ENCODE assay signal across 8 cellular contexts in genomic region chr20:11917663-11918062, GRCh38. TPM values are rescaled to one million over a fixed set of nuclear protein-coding genes. Genes with fewer than 3 reads are reported as not detected.
DNase-seq lines count a peak whose midpoint lies in the region; ATAC-seq and TF ChIP-seq lines count a peak whose summit lies in the region.

BTBD3 (plus strand) TSS chr20:11917893; CDS start chr20:11918276, 383 bp downstream.

- H3K27me3 Mint-ChIP-seq in activated CD8-positive, alpha-beta T cell treated with anti-CD3 and anti-CD28 coated beads for 36 hours: no peaks in the 10 kb centered on the region

- H3K27ac Mint-ChIP-seq in activated CD8-positive, alpha-beta T cell treated with anti-CD3 and anti-CD28 coated beads for 36 hours: no peak within 1 kb of the TSS

- H3K27ac ChIP-seq in duodenal mucosa (ENCODE audit: low read depth, low read length): no peak within 1 kb of the TSS
- H3K27ac ChIP-seq in tibial artery: peak within 1 kb of the TSS in 1 of 2 donors; percentile 29

- DNase-seq in GM10266 (ENCODE audit: extremely low spot score): peak; percentile 17
- peak; percentile 98 for DNase-seq in NCI-H748 treated with DMSO at 0.1 percent for 48 hours (lab: John Stamatoyannopoulos, UW)
- peak; percentile 68 to 94 for DNase-seq in lung microvascular endothelial cell (ENCODE audit: low read depth in 2 of 2)
- DNase-seq in tibial artery: peak in 1 of 2 donors; percentile 33
- no peak for DNase-seq in activated CD8-positive, alpha-beta T cell treated with anti-CD3 and anti-CD28 coated beads for 36 hours
- no peak for DNase-seq in activated CD4-positive, CD25-positive, alpha-beta regulatory T cell (lab: John Stamatoyannopoulos, UW)

- H3K4me1 ChIP-seq in duodenal mucosa (ENCODE audit: control insufficient read depth in 1 of 2, insufficient read depth in 2 of 2, low read length in 2 of 2): peaks cover 7 to 11% of the 10 kb centered on the region in 2 donors
- H3K4me1 ChIP-seq in tibial artery: peaks cover 0 to 32% (median 11%) of the 10 kb centered on the region in 4 donors

- POLR2A ChIA-PET in activated CD8-positive, alpha-beta T cell treated with anti-CD3 and anti-CD28 coated beads for 36 hours (lab: Charles Lee): no interaction called here

- intact Hi-C loops in tibial artery (cut with DNase I; ENCODE audit: low total_unique reads): no loop called here
- intact Hi-C loops in activated CD8-positive, alpha-beta T cell treated with anti-CD3 and anti-CD28 coated beads for 36 hours (cut with micrococcal nuclease): no loop called here

- no peaks in the 10 kb centered on the region for H3K36me3 Mint-ChIP-seq in activated CD8-positive, alpha-beta T cell treated with anti-CD3 and anti-CD28 coated beads for 36 hours (ENCODE audit: low read depth)

- TF ChIP-seq CTCF in GM10266 (IDR thresholded peaks at IDR 0.05; ENCODE audit: control insufficient read depth, insufficient read depth, low read depth, missing control alignments) (no peak), tibial artery (IDR thresholded peaks at IDR 0.05) (no peak)
- TF ChIP-seq CTCF in activated CD8-positive, alpha-beta T cell treated with anti-CD3 and anti-CD28 coated beads for 36 hours (IDR thresholded peaks at IDR 0.05): no peak

- H3K9me3 Mint-ChIP-seq in activated CD8-positive, alpha-beta T cell treated with anti-CD3 and anti-CD28 coated beads for 36 hours: no peaks in the 10 kb centered on the region

- H3K4me3 Mint-ChIP-seq in activated CD8-positive, alpha-beta T cell treated with anti-CD3 and anti-CD28 coated beads for 36 hours: no peak within 1 kb of the TSS

- peaks cover 0 to 14% of the 10 kb centered on the region in 2 donors for H3K36me3 ChIP-seq in duodenal mucosa (ENCODE audit: control insufficient read depth in 1 of 2, insufficient read depth in 2 of 2, low read length in 2 of 2)
- H3K36me3 ChIP-seq in tibial artery: peaks cover 3 to 7% (median 4%) of the 10 kb centered on the region in 3 donors

- CTCF ChIA-PET in activated CD8-positive, alpha-beta T cell treated with anti-CD3 and anti-CD28 coated beads for 36 hours (lab: Charles Lee): no interaction called here

- H3K27me3 ChIP-seq in duodenal mucosa (ENCODE audit: control insufficient read depth in 1 of 2, insufficient read depth in 2 of 2, low read length in 2 of 2) (no peaks in the 10 kb centered on the region), tibial artery (no peaks in the 10 kb centered on the region)

- peaks cover 7% of the 10 kb centered on the region for H3K4me1 Mint-ChIP-seq in activated CD8-positive, alpha-beta T cell treated with anti-CD3 and anti-CD28 coated beads for 36 hours (ENCODE audit: low read depth)

- ATAC-seq in HG02981 (IDR thresholded peaks at IDR 0.05; ENCODE audit: unreplicated experiment): peak; percentile 96
- no peak for ATAC-seq in activated CD8-positive, alpha-beta T cell treated with anti-CD3 and anti-CD28 coated beads for 36 hours

- H3K9ac ChIP-seq in duodenal mucosa (ENCODE audit: low read depth in 1 of 2, low read length in 2 of 2): peak within 1 kb of the TSS; percentile 7 to 47

- H3K4me3 ChIP-seq in duodenal mucosa (ENCODE audit: low read depth in 1 of 2, low read length in 2 of 2): peak within 1 kb of the TSS; percentile 11 to 46
- peak within 1 kb of the TSS; percentile 21 to 22 for H3K4me3 ChIP-seq in tibial artery

- H3K9me3 ChIP-seq in duodenal mucosa (ENCODE audit: control insufficient read depth in 1 of 2, low read length in 2 of 2) (no peaks in the 10 kb centered on the region), tibial artery (no peaks in the 10 kb centered on the region)

RNA-seq across cellular contexts. Expression of gene BTBD3, which starts in this region (rescaled TPM):
- total RNA-seq in lung microvascular endothelial cell: 41.6 and 101 TPM in 2 replicates
- 1 to 10 TPM; 4.9 to 5.3 TPM for total RNA-seq in activated CD8-positive, alpha-beta T cell treated with anti-CD3 and anti-CD28 coated beads for 36 hours

Comparison
In these comparisons a context has a peak if more than half of its experiments do, and no peak if none do; other contexts are left out.
1. DNase-seq: peak in GM10266 (single experiment), NCI-H748 treated with DMSO at 0.1 percent for 48 hours (single experiment) and lung microvascular endothelial cell (2 of 2); none in activated CD8-positive, alpha-beta T cell treated with anti-CD3 and anti-CD28 coated beads for 36 hours (single experiment) and activated CD4-positive, CD25-positive, alpha-beta regulatory T cell (0 of 4).